8 cellular contexts compared by ENCODE assay signal in genomic region chr17:37089998-37090397, GRCh38.
DNase-seq lines count a peak whose midpoint lies in the region; ATAC-seq and TF ChIP-seq lines count a peak whose summit lies in the region.

No MANE protein-coding gene starts in this region.

- no peaks in the 10 kb centered on the region for H3K36me3 ChIP-seq in CD8-positive, alpha-beta memory T cell (ENCODE audit: insufficient read depth, low read length)

- POLR2A ChIA-PET in CD8-positive, alpha-beta memory T cell (lab: Charles Lee), result interaction anchor here (1.2 kb wide), 1 partner anchor 42 kb away, joined by 3 read pairs; no protein-coding TSS in a partner anchor
- POLR2A ChIA-PET in activated CD8-positive, alpha-beta T cell treated with anti-CD3 and anti-CD28 coated beads for 36 hours (lab: Charles Lee), result interaction anchor here (2.4 kb wide), 1 partner anchor 11 kb away, joined by 6 read pairs; no protein-coding TSS in a partner anchor

- TF ChIP-seq CTCF in activated CD8-positive, alpha-beta T cell treated with anti-CD3 and anti-CD28 coated beads for 36 hours (IDR thresholded peaks at IDR 0.05), result no peak

- H3K27ac ChIP-seq in CD8-positive, alpha-beta memory T cell (ENCODE audit: low read depth, low read length), result peak overlapping the region; percentile 77

- peak; percentile 31 to 86 (median 44) for DNase-seq in CD8-positive, alpha-beta memory T cell
- DNase-seq in activated CD8-positive, alpha-beta T cell treated with anti-CD3 and anti-CD28 coated beads for 36 hours, result peak; percentile 78
- DNase-seq in myocyte (ENCODE audit: low read depth), result peak; percentile 69
- DNase-seq in hippocampal formation (lab: John Stamatoyannopoulos, UW), result no peak
- no peak for DNase-seq in NCI-H187 treated with DMSO at 0.1 percent for 48 hours (lab: John Stamatoyannopoulos, UW)
- no peak for DNase-seq in NCI-H2196 (lab: John Stamatoyannopoulos, UW; ENCODE audit: unreplicated experiment)

- no peaks in the 10 kb centered on the region for H3K9me3 ChIP-seq in CD8-positive, alpha-beta memory T cell (ENCODE audit: low read length)

- peaks cover 0 to 15% (median 11%) of the 10 kb centered on the region in 3 donors for H3K36me3 Mint-ChIP-seq in CD8-positive, alpha-beta memory T cell
- peaks cover 51% of the 10 kb centered on the region for H3K36me3 Mint-ChIP-seq in activated CD8-positive, alpha-beta T cell treated with anti-CD3 and anti-CD28 coated beads for 36 hours (ENCODE audit: low read depth)

- intact Hi-C loops in activated CD8-positive, alpha-beta T cell treated with anti-CD3 and anti-CD28 coated beads for 36 hours (cut with micrococcal nuclease), result no loop called here

- peaks cover 48 to 65% (median 52%) of the 10 kb centered on the region in 3 donors for H3K4me1 Mint-ChIP-seq in CD8-positive, alpha-beta memory T cell
- peaks cover 35% of the 10 kb centered on the region for H3K4me1 Mint-ChIP-seq in activated CD8-positive, alpha-beta T cell treated with anti-CD3 and anti-CD28 coated beads for 36 hours (ENCODE audit: low read depth)

- CTCF ChIA-PET in CD8-positive, alpha-beta memory T cell (lab: Charles Lee), result interaction anchor here (3.3 kb wide), 1 partner anchor 43 kb away, joined by 15 read pairs; no protein-coding TSS in a partner anchor
- CTCF ChIA-PET in activated CD8-positive, alpha-beta T cell treated with anti-CD3 and anti-CD28 coated beads for 36 hours (lab: Charles Lee), result interaction anchor here (1.0 to 1.6 kb wide), 2 partner anchors 8 to 488 kb away, joined by 3 to 4 read pairs; partner anchors contain the start of gene MRM1

- peaks cover 36% of the 10 kb centered on the region for H3K4me1 ChIP-seq in CD8-positive, alpha-beta memory T cell (ENCODE audit: insufficient read depth, low read length)

- H3K27me3 Mint-ChIP-seq in CD8-positive, alpha-beta memory T cell, result no peaks in the 10 kb centered on the region
- no peaks in the 10 kb centered on the region for H3K27me3 Mint-ChIP-seq in activated CD8-positive, alpha-beta T cell treated with anti-CD3 and anti-CD28 coated beads for 36 hours

- peak overlapping the region; percentile 0 to 69 (median 44) for H3K4me3 Mint-ChIP-seq in CD8-positive, alpha-beta memory T cell
- no peak overlapping the region for H3K4me3 Mint-ChIP-seq in activated CD8-positive, alpha-beta T cell treated with anti-CD3 and anti-CD28 coated beads for 36 hours

- peak overlapping the region; percentile 20 for H3K4me3 ChIP-seq in CD8-positive, alpha-beta memory T cell (ENCODE audit: low read length)

- H3K27ac Mint-ChIP-seq in CD8-positive, alpha-beta memory T cell, result peak overlapping the region; percentile 86 to 100 (median 98)
- peak overlapping the region; percentile 84 for H3K27ac Mint-ChIP-seq in activated CD8-positive, alpha-beta T cell treated with anti-CD3 and anti-CD28 coated beads for 36 hours

- H3K9me3 Mint-ChIP-seq in CD8-positive, alpha-beta memory T cell, result no peaks in the 10 kb centered on the region
- no peaks in the 10 kb centered on the region for H3K9me3 Mint-ChIP-seq in activated CD8-positive, alpha-beta T cell treated with anti-CD3 and anti-CD28 coated beads for 36 hours

- ATAC-seq in HG02981 (IDR thresholded peaks at IDR 0.05; ENCODE audit: unreplicated experiment) (peak; percentile 57), HG02588 (IDR thresholded peaks at IDR 0.05; ENCODE audit: unreplicated experiment) (no peak)
- peak; percentile 93 for ATAC-seq in activated CD8-positive, alpha-beta T cell treated with anti-CD3 and anti-CD28 coated beads for 36 hours

- no peaks in the 10 kb centered on the region for H3K27me3 ChIP-seq in CD8-positive, alpha-beta memory T cell (ENCODE audit: insufficient read depth, low read length, poor library complexity, severe bottlenecking)

Comparison
In these comparisons a context has a peak if more than half of its experiments do, and no peak if none do; other contexts are left out.
1. DNase-seq: peak in CD8-positive, alpha-beta memory T cell (5 of 5), activated CD8-positive, alpha-beta T cell treated with anti-CD3 and anti-CD28 coated beads for 36 hours (single experiment) and myocyte (single experiment); none in hippocampal formation (0 of 2), NCI-H187 treated with DMSO at 0.1 percent for 48 hours (single experiment) and NCI-H2196 (single experiment).